1 cellular context compared by ENCODE assay signal in genomic region chr14:23249810-23250209, GRCh38.
A peak's percentile ranks its signal among the peaks of the same experiment; 100 is the strongest.
TF ChIP-seq lines count a peak whose summit lies in the region.

No MANE protein-coding gene starts in this region.

TF ChIP-seq in K562, 482 proteins besides CTCF, POLR2A, EP300 and RAD21:
- TF ChIP-seq POLR2H (tag; IDR thresholded peaks at IDR 0.05; ENCODE audit: low read depth) (no peak), HOXB6 (CRISPR knock-in tag; IDR thresholded peaks at IDR 0.05; ENCODE audit: borderline replicate concordance) (no peak), ZNF639 (CRISPR knock-in tag; conservative IDR thresholded peaks at IDR 0.05 in 1 of 2, IDR thresholded peaks at IDR 0.05 in 1 of 2) (no peak), CEBPB (tag; IDR thresholded peaks at IDR 0.05) (peak; percentile 35; the same call in 1 of the 2 replicates)
